Comparison of ENCODE assay signal across 8 cellular contexts in the genomic region with DNA sequence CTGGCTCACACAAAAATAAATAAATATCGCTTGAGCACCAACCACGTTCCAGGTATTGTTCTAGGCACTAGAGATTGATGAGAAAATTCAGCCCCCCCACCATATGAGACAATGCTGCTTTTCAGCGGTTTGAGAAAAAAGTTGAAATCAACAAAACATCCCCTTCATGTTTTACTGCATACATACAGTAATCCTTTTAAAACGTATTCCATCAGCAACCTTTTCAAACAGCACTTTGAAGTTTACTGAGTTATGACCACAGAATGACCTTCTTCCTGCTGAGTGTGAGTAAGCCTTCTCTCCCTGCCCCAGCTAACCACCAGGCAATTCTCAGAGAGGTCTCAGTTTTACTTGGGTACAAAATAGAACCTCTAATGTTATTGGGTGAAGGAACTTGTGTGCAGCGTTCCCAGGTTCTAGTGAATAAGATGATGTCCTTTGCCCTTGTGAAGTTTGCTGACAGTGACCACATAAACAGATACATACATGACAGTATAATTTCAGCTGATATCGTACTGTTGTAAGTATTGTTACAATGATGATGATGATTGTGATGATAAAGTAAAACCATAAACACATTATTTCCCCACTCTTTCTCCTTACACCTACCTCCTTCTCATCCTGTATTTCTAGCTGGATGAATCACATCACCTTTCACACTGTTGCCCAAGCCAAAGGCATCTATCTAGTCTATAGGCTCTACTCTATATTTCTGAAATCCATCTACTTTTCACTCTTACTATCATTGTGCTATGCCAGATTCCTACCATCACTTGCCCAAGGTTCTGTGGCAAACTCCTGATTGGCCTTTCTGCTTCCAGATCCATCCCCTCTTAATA.
DNase-seq lines count a peak whose midpoint lies in the region; ATAC-seq and TF ChIP-seq lines count a peak whose summit lies in the region.

No MANE protein-coding gene starts in this region.

- no peak for TF ChIP-seq CTCF in gastroesophageal sphincter (IDR thresholded peaks at IDR 0.05)

- TF ChIP-seq EP300 in gastroesophageal sphincter (IDR thresholded peaks at IDR 0.05) = no peak

- H3K4me1 ChIP-seq in adipocyte (ENCODE audit: control insufficient read depth, insufficient read depth, low read length) (peaks cover 13% of the 10 kb centered on the region), gastroesophageal sphincter (no peaks in the 10 kb centered on the region)

- no peak overlapping the region for H3K9ac ChIP-seq in adipocyte (ENCODE audit: low read length)

- TF ChIP-seq POLR2A in gastroesophageal sphincter (IDR thresholded peaks at IDR 0.05) = no peak

- H3K9me3 ChIP-seq in adipocyte (ENCODE audit: control insufficient read depth, low read length) = no peaks in the 10 kb centered on the region
- no peaks in the 10 kb centered on the region for H3K9me3 ChIP-seq in gastroesophageal sphincter

- H3K4me3 ChIP-seq in adipocyte (ENCODE audit: low read length) (no peak overlapping the region), gastroesophageal sphincter (no peak overlapping the region)

- no peaks in the 10 kb centered on the region for H3K36me3 ChIP-seq in adipocyte (ENCODE audit: control insufficient read depth, insufficient read depth, low read length, severe bottlenecking)
- H3K36me3 ChIP-seq in gastroesophageal sphincter = no peaks in the 10 kb centered on the region

- H3K27me3 ChIP-seq in adipocyte (replicated peaks; ENCODE audit: control insufficient read depth, insufficient read depth, low read length) (no peaks in the 10 kb centered on the region), gastroesophageal sphincter (no peaks in the 10 kb centered on the region)

- ATAC-seq in HG03565 (IDR thresholded peaks at IDR 0.05; ENCODE audit: unreplicated experiment) (peak; percentile 82), gastroesophageal sphincter (no peak)

- WGBS in gastroesophageal sphincter (ENCODE audit: low coverage in 1 of 2), 2 donors = 54 to 60% methylated on average over 5 of the region's 6 CpGs

- H3K27ac ChIP-seq in gastroesophageal sphincter = no peak overlapping the region

- peak; percentile 37 for DNase-seq in activated CD4-positive, alpha-beta T cell treated with anti-CD3 and anti-CD28 coated beads for 48 hours
- no peak for DNase-seq in activated CD4-positive, alpha-beta T cell treated with anti-CD3 and anti-CD28 coated beads for 1 hour
- DNase-seq in adipocyte (ENCODE audit: low read depth) = peak; percentile 53
- peak; percentile 91 for DNase-seq in renal cortical epithelial cell (ENCODE audit: low read depth)
- DNase-seq in SHP77 treated with DMSO at 0.1 percent for 48 hours (lab: John Stamatoyannopoulos, UW) = no peak
- no peak for DNase-seq in COLO668 (lab: John Stamatoyannopoulos, UW; ENCODE audit: unreplicated experiment)

Comparison
In these comparisons a context has a peak if more than half of its experiments do, and no peak if none do; other contexts are left out.
1. DNase-seq: peak in activated CD4-positive, alpha-beta T cell treated with anti-CD3 and anti-CD28 coated beads for 48 hours (single experiment), adipocyte (single experiment) and renal cortical epithelial cell (single experiment); none in activated CD4-positive, alpha-beta T cell treated with anti-CD3 and anti-CD28 coated beads for 1 hour (single experiment), SHP77 treated with DMSO at 0.1 percent for 48 hours (single experiment) and COLO668 (single experiment).